In the genomic region with DNA sequence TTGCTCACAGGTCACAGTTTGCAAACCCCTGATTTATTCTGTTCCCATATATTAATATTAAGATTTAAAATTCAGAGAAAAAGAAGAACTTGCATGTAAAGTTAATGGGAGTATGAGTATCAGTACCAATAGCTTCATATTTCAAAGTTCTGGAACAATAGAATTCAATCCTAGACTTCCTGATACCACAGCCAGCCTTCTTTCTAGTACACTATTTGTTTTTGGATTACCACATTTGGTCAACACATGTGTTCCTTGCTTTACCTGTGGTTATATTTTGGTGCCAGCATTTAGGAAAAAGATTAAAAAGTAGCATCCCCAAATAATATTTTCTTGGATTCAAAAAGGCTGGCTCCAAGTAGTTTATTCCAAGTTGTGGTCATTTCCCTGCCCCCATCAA, we compare ENCODE assay signal across 12 cellular contexts. TPM values are rescaled to one million over a fixed set of nuclear protein-coding genes. Genes with fewer than 3 reads are reported as not detected.
"Had no signal": no experiment of that assay in that cellular context is flagged by ENCODE, and none has a peak within 500 bp of the region (broad histone marks: within the 10 kb centered on the region; RNA-seq: fewer than 3 reads in every experiment).

No MANE protein-coding gene starts in this region.

- H3K4me3 ChIP-seq: GM23248, GM23338, HAP-1 had no signal

- ATAC-seq: GM23338, HCT116 had no signal

- FAIRE-seq: H1, H54 had no signal

- DNase-seq: GM23248, GOT3, H7, H9, HCEC 1CT, HFFc6 had no signal

- H3K9ac ChIP-seq: GM23248 had no signal

- H3K9me3 ChIP-seq: HAP-1 had no signal

- H3K4me2 ChIP-seq: GM23338 had no signal

- H2AFZ ChIP-seq: GM23248, GM23338 had no signal

- H3K27ac ChIP-seq: GM23248 had no signal

- H3K4me1 ChIP-seq: HAP-1 had no signal

- H3K36me3 ChIP-seq: HAP-1 had no signal

RNA-seq across cellular contexts. Expression of a gene that starts 49.5 kb away (rescaled TPM):
- total RNA-seq: GM23248, HFFc6 had no signal
- polyA plus RNA-seq: GM23248 had no signal

RNA-seq across cellular contexts. Expression of a gene that starts 55.1 kb away (rescaled TPM):
- total RNA-seq: GM23248, GM23338, H1, H4, H7, H9, HFFc6 had no signal
- polyA plus RNA-seq: GM23248, GM23338, H1 had no signal
